23 cellular contexts compared by ENCODE assay signal in genomic region chr1:226950875-226951274, GRCh38. TPM values are rescaled to one million over a fixed set of nuclear protein-coding genes. Genes with fewer than 3 reads are reported as not detected.
DNase-seq lines count a peak whose midpoint lies in the region; ATAC-seq, FAIRE-seq and TF ChIP-seq lines count a peak whose summit lies in the region.
"Had no signal": no experiment of that assay in that cellular context is flagged by ENCODE, and none has a peak within 500 bp of the region (broad histone marks: within the 10 kb centered on the region; RNA-seq: fewer than 3 reads in every experiment).

No MANE protein-coding gene starts in this region.

- no TSS peak for BruUV-seq in GM12878 (replicated peaks; lab: Mats Ljungman, UMichigan)

- H4K20me1 ChIP-seq in GM12878 (ENCODE audit: control insufficient read depth, insufficient read depth), result no peaks in the 10 kb centered on the region

- in situ Hi-C loops in GM12878 (cut with MboI), result no loop called here

- no peak for ATAC-seq in left cardiac atrium
- ATAC-seq in GM12878, result peak; percentile 79
- ATAC-seq: effector memory CD8-positive, alpha-beta T cell had no signal

- no peak overlapping the region for H3K4me2 ChIP-seq in GM12878 (ENCODE audit: control insufficient read depth, insufficient read depth)

- H3K27ac ChIP-seq in GM12878 (ENCODE audit: control insufficient read depth, insufficient read depth) (no peak overlapping the region), subcutaneous abdominal adipose tissue (ENCODE audit: low read depth, low read length) (peak overlapping the region; percentile 94)
- H3K27ac ChIP-seq: colonic mucosa, tibial nerve, WERI-Rb-1 had no signal

- SMC1A ChIA-PET in GM12878 (lab: Charles Lee; ENCODE audit: uncharacterized antibody, unreplicated experiment), result no interaction called here

- FAIRE-seq in GM12878 (lab: Jason Lieb, UNC), result no peak
- FAIRE-seq: G401.6 had no signal

- no peak for TF ChIP-seq POLR2A in GM12878 (IDR thresholded peaks at IDR 0.05; ENCODE audit: low read depth, low read length)

- H3K27me3 ChIP-seq in GM12878 (replicated peaks in 1 of 2; ENCODE audit: control insufficient read depth in 2 of 2, insufficient read depth in 2 of 2, low read length in 1 of 2), result no peaks in the 10 kb centered on the region
- no peaks in the 10 kb centered on the region for H3K27me3 ChIP-seq in subcutaneous abdominal adipose tissue (ENCODE audit: control insufficient read depth in 5 of 5, insufficient read depth in 4 of 5, low read length in 5 of 5)
- H3K27me3 ChIP-seq: BE2C, colonic mucosa, tibial nerve had no signal

- DNase-seq in cardiac septum (ENCODE audit: low spot score) (peak; percentile 35), left cardiac atrium (no peak), GM12878 (ENCODE audit: low read depth, low spot score) (no peak), mucosa of gallbladder (ENCODE audit: low spot score) (peak; percentile 7), posterior cingulate gyrus (no peak), amniotic stem cell (lab: John Stamatoyannopoulos, UW) (no peak)
- DNase-seq: ACHN; activated CD4-positive, alpha-beta T cell treated with anti-CD3 and anti-CD28 coated beads, Interleukin-2, amount 10 ng/mL, durations not matched to agents 7 days and 5 days; aorta; BE2C; colonic mucosa; DMS53; effector memory CD8-positive, alpha-beta T cell; foreskin fibroblast; H7; kidney glomerular epithelial cell; NCI-H187 treated with DMSO at 0.1 percent for 48 hours; NCI-H526; SIG-M5; WERI-Rb-1 had no signal

- H3K4me3 ChIP-seq in GM12878, result no peak overlapping the region
- H3K4me3 ChIP-seq in subcutaneous abdominal adipose tissue (ENCODE audit: low read depth in 1 of 5, low read length in 5 of 5), result no peak overlapping the region
- H3K4me3 ChIP-seq: colonic mucosa, tibial nerve had no signal

- intact Hi-C loops in cardiac septum (cut with DNase I) (no loop called here), left cardiac atrium (cut with DNase I) (no loop called here), GM12878 (cut with micrococcal nuclease; ENCODE audit: unreplicated experiment) (no loop called here), posterior cingulate gyrus (cut with DNase I) (no loop called here)

- POLR2A ChIA-PET in GM12878 (lab: Charles Lee), result no interaction called here

- no peak for TF ChIP-seq EP300 in GM12878 (IDR thresholded peaks at IDR 0.05; ENCODE audit: borderline replicate concordance in 1 of 2, control insufficient read depth in 1 of 2, low read depth in 2 of 2, low read length in 2 of 2)

- H3K9ac ChIP-seq in GM12878 (ENCODE audit: control insufficient read depth, insufficient read depth, low read length), result no peak overlapping the region
- H3K9ac ChIP-seq in subcutaneous abdominal adipose tissue (ENCODE audit: low read length in 5 of 5), result no peak overlapping the region

- no peak for TF ChIP-seq CTCF in GM12878 (IDR thresholded peaks at IDR 0.05 in 2 of 3, conservative IDR thresholded peaks at IDR 0.05 in 1 of 3; ENCODE audit: control insufficient read depth in 2 of 3, extremely low read depth in 1 of 3, insufficient read depth in 1 of 3, low read depth in 3 of 3, low read length in 3 of 3)

- no peaks in the 10 kb centered on the region; the same call in 2 of the 3 replicates for H3K9me3 ChIP-seq in GM12878 (replicated peaks; ENCODE audit: control insufficient read depth, insufficient read depth, low read length)
- peaks cover 0 to 6% (median 4%) of the 10 kb centered on the region in 5 donors for H3K9me3 ChIP-seq in subcutaneous abdominal adipose tissue (ENCODE audit: control insufficient read depth in 5 of 5, low read length in 5 of 5)
- H3K9me3 ChIP-seq: BE2C, colonic mucosa, tibial nerve had no signal

- H3K79me2 ChIP-seq in GM12878 (ENCODE audit: control insufficient read depth, insufficient read depth, low read length), result no peaks in the 10 kb centered on the region

- H2AFZ ChIP-seq in GM12878 (ENCODE audit: control insufficient read depth, low read depth, low read length), result no peak overlapping the region

- H3K4me1 ChIP-seq in GM12878 (ENCODE audit: control insufficient read depth, insufficient read depth, low read length), result no peaks in the 10 kb centered on the region
- peaks cover 8 to 52% (median 37%) of the 10 kb centered on the region in 5 donors for H3K4me1 ChIP-seq in subcutaneous abdominal adipose tissue (ENCODE audit: control insufficient read depth in 5 of 5, insufficient read depth in 5 of 5, low read length in 5 of 5)

- WGBS in GM12878 (ENCODE audit: insufficient coverage, insufficient replicate concordance, low lambda C conversion rate, missing lambda C conversion rate), result 56% methylated on average over 6 of the region's 6 CpGs

- TF ChIP-seq RAD21 in GM12878 (IDR thresholded peaks at IDR 0.05; ENCODE audit: insufficient read depth, low read depth, low read length), result no peak

- RAD21 ChIA-PET in GM12878 (lab: Charles Lee; ENCODE audit: unreplicated experiment), result no interaction called here

- CTCF ChIA-PET in GM12878 (lab: Yijun Ruan, JAX), result interaction anchor here (0.8 kb wide), 1 partner anchor 10 kb away, joined by 3 read pairs; no protein-coding TSS in a partner anchor

- H3K36me3 ChIP-seq in GM12878 (ENCODE audit: control insufficient read depth in 2 of 2, insufficient read depth in 2 of 2, low read length in 1 of 2) (no peaks in the 10 kb centered on the region), subcutaneous abdominal adipose tissue (ENCODE audit: control insufficient read depth in 5 of 5, insufficient read depth in 5 of 5, low read length in 5 of 5) (peaks cover 0 to 4% (median 0%) of the 10 kb centered on the region in 5 donors)
- H3K36me3 ChIP-seq: colonic mucosa, WERI-Rb-1 had no signal

TF ChIP-seq in GM12878, 131 proteins besides CTCF, POLR2A, EP300 and RAD21 (continues in another document):
- TF ChIP-seq ZBTB11 (CRISPR knock-in tag; IDR thresholded peaks at IDR 0.05), result no peak

RNA-seq across cellular contexts. Expression of gene COQ8A, which starts 10.8 kb away (rescaled TPM):
- 168 TPM for total RNA-seq in cardiac septum
- 100 to 1,000 TPM; 107 to 179 TPM for total RNA-seq in left cardiac atrium
- 12.6 and 14.3 TPM in 2 replicates for total RNA-seq in GM12878 (2013; cell fraction: nucleolus; rRNA removed)
- total RNA-seq in GM12878 (2014; rRNA removed), result 13.0 and 14.2 TPM in 2 replicates
- 5.4 and 6.5 TPM in 2 replicates for total RNA-seq in GM12878 (2014; rRNA removed; fragmentation: Illumina TruSeq; extraction: Trizol)
- 13.3 and 13.4 TPM in 2 replicates for total RNA-seq in GM12878 (2021)
- polyA plus RNA-seq in GM12878 (2011; ENCODE audit: low read depth), result 7.4 TPM
- polyA plus RNA-seq in GM12878 (2011; rRNA removed), result 9.9 and 14.9 TPM in 2 replicates
- polyA plus RNA-seq in GM12878 (2011; cell fraction: cytosol; rRNA removed), result 14.8 and 17.5 TPM in 2 replicates
- 26.8 and 28.7 TPM in 2 replicates for polyA plus RNA-seq in GM12878 (2011; cell fraction: nucleus; rRNA removed)
- polyA plus RNA-seq in GM12878 (2012), result 11.5 and 15.0 TPM in 2 replicates
- 4.3 and 7.6 TPM in 2 replicates for polyA plus RNA-seq in GM12878 (2014; fragmentation: Illumina TruSeq; extraction: Trizol)
- polyA plus RNA-seq in GM12878 (2014; fragmentation: Nextera tagmentation; extraction: Ambion mirVana), result 1 to 10 TPM in 1 of 2 experiments, under 1 TPM in 1; 0.72 to 1.9 TPM
- 10.8 and 13.2 TPM in 2 replicates for polyA plus RNA-seq in GM12878 (2014; rRNA removed)
- polyA plus RNA-seq in GM12878 (2016; fragmentation: Nextera tagmentation; extraction: Ambion mirVana), result 10 to 100 TPM; 22.0 to 24.8 TPM
- polyA minus RNA-seq in GM12878 (2011; rRNA and poly(A)+ RNA removed), result 4.5 and 9.7 TPM in 2 replicates
- polyA minus RNA-seq in GM12878 (2011; cell fraction: cytosol; rRNA and poly(A)+ RNA removed), result 3.1 and 5.7 TPM in 2 replicates
- polyA minus RNA-seq in GM12878 (2011; cell fraction: nucleus; rRNA and poly(A)+ RNA removed), result 3.7 and 5.6 TPM in 2 replicates
- total RNA-seq in mucosa of gallbladder, result 109 TPM

Comparison
In these comparisons a context has a peak if more than half of its experiments do, and no peak if none do; other contexts are left out.
1. DNase-seq: peak in cardiac septum (single experiment) and mucosa of gallbladder (single experiment); none in left cardiac atrium (single experiment), GM12878 (single experiment), posterior cingulate gyrus (0 of 10) and amniotic stem cell (single experiment).